Comparison of ENCODE assay signal across 1 cellular context in the genomic region with DNA sequence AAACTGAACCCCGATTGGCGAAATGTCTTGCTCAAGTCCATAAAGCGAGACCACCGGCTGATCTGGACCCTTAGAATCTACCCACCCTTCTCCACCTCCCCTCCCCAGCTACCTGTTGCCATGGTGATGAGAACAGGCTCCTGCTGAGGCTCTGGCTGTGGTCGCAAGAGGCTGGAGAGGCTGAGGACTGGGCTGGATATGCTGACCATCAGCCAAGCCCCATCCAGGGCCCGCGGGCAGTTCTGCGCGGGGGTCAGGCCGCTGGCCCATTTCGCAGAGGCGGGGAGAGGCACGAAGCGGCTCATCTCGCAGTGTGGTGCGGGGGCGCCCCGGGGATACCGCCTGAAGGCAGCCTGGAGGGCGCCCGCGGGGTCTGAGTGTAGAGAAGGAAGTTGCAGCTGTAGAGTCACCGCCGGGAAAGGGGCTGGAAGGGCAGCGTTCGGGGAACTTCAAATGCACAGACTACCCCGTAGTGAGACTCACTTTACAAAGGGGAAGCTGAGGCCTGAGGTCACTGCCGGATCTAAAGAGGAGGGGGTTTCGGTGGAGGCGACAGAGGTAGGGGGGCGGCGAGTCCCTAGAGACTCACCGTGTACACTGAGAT.
TF ChIP-seq lines count a peak whose summit lies in the region.

No MANE protein-coding gene starts in this region.

TF ChIP-seq in endothelial cell of umbilical vein, 7 proteins besides CTCF, POLR2A, EP300 and RAD21:
- peak; percentile 51 for TF ChIP-seq POLR2AphosphoS5 (IDR thresholded peaks at IDR 0.05; ENCODE audit: insufficient read depth, low read depth, low read length)
- TF ChIP-seq, protein P1, sequence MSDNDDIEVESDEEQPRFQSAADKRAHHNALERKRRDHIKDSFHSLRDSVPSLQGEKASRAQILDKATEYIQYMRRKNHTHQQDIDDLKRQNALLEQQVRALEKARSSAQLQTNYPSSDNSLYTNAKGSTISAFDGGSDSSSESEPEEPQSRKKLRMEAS (IDR thresholded peaks at IDR 0.05; ENCODE audit: insufficient read depth, insufficient read length) = no peak
